ENCODE assay signal across 28 cellular contexts in genomic region chr14:99356031-99356430, GRCh38.
"Had no signal": no experiment of that assay in that cellular context is flagged by ENCODE, and none has a peak within 500 bp of the region (broad histone marks: within the 10 kb centered on the region; RNA-seq: fewer than 3 reads in every experiment).

No MANE protein-coding gene starts in this region.

- H3K9me3 ChIP-seq: adrenal gland, body of pancreas, esophagus squamous epithelium, gastroesophageal sphincter had no signal

- ATAC-seq: activated CD4-positive, CD25-positive, alpha-beta regulatory T cell treated with anti-CD3 and anti-CD28 coated beads, Interleukin-2, amount 50 U/mL, for 24 hours; activated CD8-positive, alpha-beta memory T cell treated with anti-CD3 and anti-CD28 coated beads, Interleukin-2, amount 10 ng/mL, durations not matched to agents 7 days and 5 days; activated CD8-positive, alpha-beta T cell treated with anti-CD3 and anti-CD28 coated beads, Interleukin-2, amount 10 ng/mL, durations not matched to agents 7 days and 5 days; activated naive CD8-positive, alpha-beta T cell treated with anti-CD3 and anti-CD28 coated beads, Interleukin-2, amount 50 U/mL, for 24 hours; activated T-cell treated with anti-CD3 and anti-CD28 coated beads, Interleukin-2, amount 50 U/mL, for 72 hours; body of pancreas; gastroesophageal sphincter; T-helper 17 cell had no signal

- H3K4me1 ChIP-seq: adrenal gland, body of pancreas, esophagus squamous epithelium, gastroesophageal sphincter had no signal

- H3K27me3 ChIP-seq: adrenal gland, body of pancreas had no signal

- H3K27ac ChIP-seq: adrenal gland, body of pancreas, epithelial cell of prostate, esophagus squamous epithelium, gastroesophageal sphincter, WERI-Rb-1 had no signal

- H3K36me3 ChIP-seq: adrenal gland, esophagus squamous epithelium, gastroesophageal sphincter, WERI-Rb-1 had no signal

- DNase-seq: activated B cell treated with CpG ODN at 0.5 μM for 24 hours; activated CD4-positive, alpha-beta memory T cell treated with anti-CD3 and anti-CD28 coated beads for 36 hours; activated CD4-positive, alpha-beta T cell treated with anti-CD3 and anti-CD28 coated beads, Interleukin-2, amount 10 ng/mL, durations not matched to agents 24 days and 14 days; activated CD8-positive, alpha-beta memory T cell treated with anti-CD3 and anti-CD28 coated beads, Interleukin-2, amount 10 ng/mL, durations not matched to agents 7 days and 5 days; activated CD8-positive, alpha-beta memory T cell treated with anti-CD3 and anti-CD28 coated beads, Interleukin-2, amount 50 U/mL, for 4 hours; activated CD8-positive, alpha-beta T cell treated with anti-CD3 and anti-CD28 coated beads, Interleukin-2, amount 10 ng/mL, durations not matched to agents 7 days and 5 days; activated naive CD4-positive, alpha-beta T cell treated with anti-CD3 and anti-CD28 coated beads for 36 hours; activated naive CD8-positive, alpha-beta T cell treated with anti-CD3 and anti-CD28 coated beads for 36 hours; activated naive CD8-positive, alpha-beta T cell treated with anti-CD3 and anti-CD28 coated beads, Interleukin-2, amount 50 U/mL, for 24 hours; activated T-cell treated with anti-CD3 and anti-CD28 coated beads for 4 hours; activated T-cell treated with anti-CD3 and anti-CD28 coated beads, Interleukin-2, amount 50 U/mL, for 24 hours; activated T-cell treated with anti-CD3 and anti-CD28 coated beads, Interleukin-2, amount 50 U/mL, for 72 hours; adrenal gland; amygdala; body of pancreas; caudate nucleus; cortex of kidney; dermis blood vessel endothelial cell; effector CD8-positive, alpha-beta T cell; esophagus squamous epithelium; foreskin melanocyte; T-helper 1 cell; T-helper 17 cell; T1000; WERI-Rb-1 had no signal

- H3K4me3 ChIP-seq: adrenal gland, body of pancreas, esophagus squamous epithelium, gastroesophageal sphincter had no signal
